10 cellular contexts compared by ENCODE assay signal in genomic region chr3:188646592-188646991, GRCh38.
DNase-seq lines count a peak whose midpoint lies in the region; ATAC-seq and TF ChIP-seq lines count a peak whose summit lies in the region.
"Had no signal": no experiment of that assay in that cellular context is flagged by ENCODE, and none has a peak within 500 bp of the region (broad histone marks: within the 10 kb centered on the region; RNA-seq: fewer than 3 reads in every experiment).

No MANE protein-coding gene starts in this region.

- TF ChIP-seq POLR2A in NB4 (IDR thresholded peaks at IDR 0.05; ENCODE audit: extremely low read depth, insufficient read length): no peak

- no peaks in the 10 kb centered on the region for H3K9me3 Mint-ChIP-seq in effector memory CD8-positive, alpha-beta T cell
- H3K9me3 Mint-ChIP-seq in natural killer cell: no peaks in the 10 kb centered on the region

- H3K27ac Mint-ChIP-seq in effector memory CD8-positive, alpha-beta T cell: no peak overlapping the region
- peak overlapping the region; percentile 38 to 59 for H3K27ac Mint-ChIP-seq in natural killer cell

- no peak overlapping the region for H3K4me3 ChIP-seq in NB4 (ENCODE audit: low read depth, low read length)
- H3K4me3 ChIP-seq: thyroid gland had no signal

- ATAC-seq in effector memory CD8-positive, alpha-beta T cell (replicated peaks): peak; percentile 33
- ATAC-seq in natural killer cell: peak in 1 of 3 donors; percentile 46

- no peak for TF ChIP-seq CTCF in NB4 (IDR thresholded peaks at IDR 0.05; ENCODE audit: low read depth, low read length)
- TF ChIP-seq CTCF in natural killer cell (IDR thresholded peaks at IDR 0.05): no peak

- H3K36me3 Mint-ChIP-seq in effector memory CD8-positive, alpha-beta T cell (ENCODE audit: insufficient read depth): peaks cover 3% of the 10 kb centered on the region
- H3K36me3 Mint-ChIP-seq in natural killer cell: no peaks in the 10 kb centered on the region

- H3K27me3 Mint-ChIP-seq in effector memory CD8-positive, alpha-beta T cell: no peaks in the 10 kb centered on the region
- no peaks in the 10 kb centered on the region for H3K27me3 Mint-ChIP-seq in natural killer cell (ENCODE audit: low read depth in 2 of 2)

- intact Hi-C loops in natural killer cell (cut with micrococcal nuclease): no loop called here

- no peak overlapping the region for H3K4me3 Mint-ChIP-seq in effector memory CD8-positive, alpha-beta T cell
- no peak overlapping the region for H3K4me3 Mint-ChIP-seq in natural killer cell

- H3K4me1 Mint-ChIP-seq in effector memory CD8-positive, alpha-beta T cell (ENCODE audit: low read depth in 2 of 2): peaks cover 9 to 20% of the 10 kb centered on the region in 2 donors
- H3K4me1 Mint-ChIP-seq in natural killer cell: peaks cover 19 to 30% of the 10 kb centered on the region in 2 donors

- DNase-seq in NCI-H1092 treated with DMSO at 0.1 percent for 48 hours (lab: John Stamatoyannopoulos, UW) (peak; percentile 7), NCI-H1092 (lab: John Stamatoyannopoulos, UW) (no peak), NB4 (ENCODE audit: low read depth) (peak; percentile 1), natural killer cell (no peak), NCI-H146 treated with DMSO at 0.1 percent for 48 hours (lab: John Stamatoyannopoulos, UW; ENCODE audit: unreplicated experiment) (no peak), SIG-M5 (lab: John Stamatoyannopoulos, UW) (no peak)
- DNase-seq in effector memory CD8-positive, alpha-beta T cell: no peak
- no peak for DNase-seq in activated CD4-positive, alpha-beta T cell treated with anti-CD3 and anti-CD28 coated beads for 48 hours
- DNase-seq: activated CD4-positive, CD25-positive, alpha-beta regulatory T cell treated with anti-CD3 and anti-CD28 coated beads, Interleukin-2, amount 50 U/mL, for 72 hours; thyroid gland had no signal

Comparison
In these comparisons a context has a peak if more than half of its experiments do, and no peak if none do; other contexts are left out.
1. DNase-seq: peak in NCI-H1092 treated with DMSO at 0.1 percent for 48 hours (single experiment) and NB4 (single experiment); none in NCI-H1092 (single experiment), effector memory CD8-positive, alpha-beta T cell (0 of 3), natural killer cell (single experiment), activated CD4-positive, alpha-beta T cell treated with anti-CD3 and anti-CD28 coated beads for 48 hours (single experiment), NCI-H146 treated with DMSO at 0.1 percent for 48 hours (single experiment) and SIG-M5 (single experiment).
2. H3K27ac Mint-ChIP-seq: peak in natural killer cell (2 of 2); none in effector memory CD8-positive, alpha-beta T cell (0 of 2).